In genomic region chr3:100141576-100141975, GRCh38 we compare ENCODE assay signal across 29 cellular contexts. TPM values are rescaled to one million over a fixed set of nuclear protein-coding genes. Genes with fewer than 3 reads are reported as not detected.
"Had no signal": no experiment of that assay in that cellular context is flagged by ENCODE, and none has a peak within 500 bp of the region (broad histone marks: within the 10 kb centered on the region; RNA-seq: fewer than 3 reads in every experiment).

No MANE protein-coding gene starts in this region.

- DNase-seq: activated CD4-positive, alpha-beta T cell treated with anti-CD3 and anti-CD28 coated beads, Interleukin-2, amount 10 ng/mL, durations not matched to agents 24 days and 14 days; activated CD4-positive, alpha-beta T cell treated with anti-CD3 and anti-CD28 coated beads, Interleukin-2, amount 50 U/mL, for 4 hours; activated CD8-positive, alpha-beta T cell treated with anti-CD3 and anti-CD28 coated beads for 36 hours; activated gamma-delta T cell; activated naive CD4-positive, alpha-beta T cell treated with Interleukin-2 at 50 U/mL for 16 hours; activated naive CD8-positive, alpha-beta T cell treated with anti-CD3 and anti-CD28 coated beads, Interleukin-2, amount 10 ng/mL, durations not matched to agents 7 days and 5 days; activated T-cell treated with anti-CD3 and anti-CD28 coated beads, Interleukin-2, amount 50 U/mL, for 24 hours; body of pancreas; NCI-H1092 treated with DMSO at 0.1 percent for 48 hours; NCI-H1417; NCI-H146; NCI-H187; NCI-H2029 treated with DMSO at 0.1 percent for 48 hours; NCI-H2107; NCI-H446 treated with DMSO at 0.1 percent for 48 hours; NCI-H526; NCI-H748 treated with DMSO at 0.1 percent for 48 hours; NK-92 treated with Interleukin-12 subunit alpha and Interleukin-12 subunit beta, amount 100 ng/mL, for 24 hours; PC-3; Peyer's patch; RPMI8226; SHP77 treated with DMSO at 0.1 percent for 48 hours; SK-N-SH had no signal

- ATAC-seq: activated CD8-positive, alpha-beta T cell treated with anti-CD3 and anti-CD28 coated beads for 36 hours; body of pancreas; PC-3 had no signal

- H3K4me1 ChIP-seq: body of pancreas, breast epithelium, Peyer's patch, SJSA1 had no signal

- H3K4me3 Mint-ChIP-seq: activated CD4-positive, alpha-beta T cell treated with anti-CD3 and anti-CD28 coated beads, Interleukin-2, amount 10 ng/mL, durations not matched to agents 24 days and 14 days; activated CD8-positive, alpha-beta T cell treated with anti-CD3 and anti-CD28 coated beads for 36 hours; activated naive CD4-positive, alpha-beta T cell treated with anti-CD3 and anti-CD28 coated beads, Interleukin-2, amount 50 U/mL, for 24 hours; activated naive CD8-positive, alpha-beta T cell treated with anti-CD3 and anti-CD28 coated beads, Interleukin-2, amount 10 ng/mL, durations not matched to agents 7 days and 5 days; activated T-cell treated with anti-CD3 and anti-CD28 coated beads, Interleukin-2, amount 50 U/mL, for 24 hours; T-helper 1 cell treated with Interleukin-12 subunit alpha and Interleukin-12 subunit beta and Interleukin-4 antibody, amounts not matched to agents 30 μg/mL and 1 μg/mL, for 36 hours; T-helper 2 cell treated with Interferon-gamma antibody and Interleukin-4, amounts not matched to agents 5 μg/mL and 100 μg/mL, for 36 hours had no signal

- H3K4me3 ChIP-seq: body of pancreas, breast epithelium, Peyer's patch, SJSA1 had no signal

- H3K27ac Mint-ChIP-seq: activated CD4-positive, alpha-beta T cell treated with anti-CD3 and anti-CD28 coated beads, Interleukin-2, amount 10 ng/mL, durations not matched to agents 24 days and 14 days; activated CD8-positive, alpha-beta T cell treated with anti-CD3 and anti-CD28 coated beads for 36 hours; activated naive CD4-positive, alpha-beta T cell treated with anti-CD3 and anti-CD28 coated beads, Interleukin-2, amount 50 U/mL, for 24 hours; activated T-cell treated with anti-CD3 and anti-CD28 coated beads, Interleukin-2, amount 50 U/mL, for 24 hours; activated T-helper 2 cell treated with anti-CD3 and anti-CD28 coated beads, Interferon-gamma antibody, Interleukin-2, Interleukin-4, amounts not matched to agents 10 μg/mL and 5 μg/mL and 100 μg/mL, durations not matched to agents 14 hours and 24 hours and 36 hours; T-helper 1 cell treated with Interleukin-12 subunit alpha and Interleukin-12 subunit beta and Interleukin-4 antibody, amounts not matched to agents 30 μg/mL and 1 μg/mL, for 36 hours; T-helper 2 cell treated with Interferon-gamma antibody and Interleukin-4, amounts not matched to agents 5 μg/mL and 100 μg/mL, for 36 hours had no signal

- H3K27me3 ChIP-seq: body of pancreas, breast epithelium, Peyer's patch, SJSA1 had no signal

- H3K36me3 ChIP-seq: breast epithelium, Peyer's patch, SJSA1 had no signal

- H3K27ac ChIP-seq: body of pancreas, breast epithelium, Peyer's patch, SJSA1 had no signal

- H3K4me2 ChIP-seq: SK-N-SH had no signal

- H3K9ac ChIP-seq: SK-N-SH had no signal

- H3K9me3 ChIP-seq: breast epithelium, Peyer's patch, SJSA1 had no signal

- H3K27me3 Mint-ChIP-seq: activated CD4-positive, alpha-beta T cell treated with anti-CD3 and anti-CD28 coated beads, Interleukin-2, amount 10 ng/mL, durations not matched to agents 24 days and 14 days; activated CD8-positive, alpha-beta T cell treated with anti-CD3 and anti-CD28 coated beads for 36 hours; activated naive CD4-positive, alpha-beta T cell treated with anti-CD3 and anti-CD28 coated beads, Interleukin-2, amount 50 U/mL, for 24 hours; activated naive CD8-positive, alpha-beta T cell treated with anti-CD3 and anti-CD28 coated beads, Interleukin-2, amount 10 ng/mL, durations not matched to agents 7 days and 5 days; activated T-cell treated with anti-CD3 and anti-CD28 coated beads, Interleukin-2, amount 50 U/mL, for 24 hours had no signal

- H3K4me1 Mint-ChIP-seq: activated naive CD4-positive, alpha-beta T cell treated with anti-CD3 and anti-CD28 coated beads, Interleukin-2, amount 50 U/mL, for 24 hours had no signal

RNA-seq across cellular contexts. Expression of gene FILIP1L, which starts 27.3 kb away (rescaled TPM):
- total RNA-seq: PC-3 had no signal
